In genomic region chr12:56223571-56224101, GRCh38 we compare ENCODE assay signal across 1 cellular context.
TF ChIP-seq lines count a peak whose summit lies in the region.

No MANE protein-coding gene starts in this region.

TF ChIP-seq in GM23338, 12 proteins besides CTCF, POLR2A, EP300 and RAD21 (continued from another document):
- TF ChIP-seq ETS1 (IDR thresholded peaks at IDR 0.05) (no peak), STAT1 (IDR thresholded peaks at IDR 0.05; ENCODE audit: unreplicated experiment) (no peak), JUNB (IDR thresholded peaks at IDR 0.05; ENCODE audit: unreplicated experiment) (no peak)
TF ChIP-seq in GM23338: peak in this region for 0.
